Comparison of ENCODE assay signal across 8 cellular contexts in genomic region chr5:54520940-54521339, GRCh38. TPM values are rescaled to one million over a fixed set of nuclear protein-coding genes. Genes with fewer than 3 reads are reported as not detected.
DNase-seq lines count a peak whose midpoint lies in the region; ATAC-seq and TF ChIP-seq lines count a peak whose summit lies in the region.

No MANE protein-coding gene starts in this region.

- peaks cover 54% of the 10 kb centered on the region for H3K4me1 Mint-ChIP-seq in activated CD4-positive, alpha-beta T cell treated with anti-CD3 and anti-CD28 coated beads, Interleukin-2, amount 10 ng/mL, durations not matched to agents 7 days and 5 days

- H3K27me3 Mint-ChIP-seq in activated CD4-positive, alpha-beta T cell treated with anti-CD3 and anti-CD28 coated beads, Interleukin-2, amount 10 ng/mL, durations not matched to agents 7 days and 5 days: peaks cover 11% of the 10 kb centered on the region

- intact Hi-C loops in body of pancreas (cut with DNase I): no loop called here
- intact Hi-C loops in lower lobe of right lung (cut with DNase I): loop anchor here (5.0 kb wide), 1 partner anchor 326 kb away; no protein-coding TSS in a partner anchor

- peaks cover 39% of the 10 kb centered on the region for H3K36me3 Mint-ChIP-seq in activated CD4-positive, alpha-beta T cell treated with anti-CD3 and anti-CD28 coated beads, Interleukin-2, amount 10 ng/mL, durations not matched to agents 7 days and 5 days (ENCODE audit: low read depth)

- H3K27me3 ChIP-seq in body of pancreas (no peaks in the 10 kb centered on the region), lower lobe of right lung (ENCODE audit: low read depth) (no peaks in the 10 kb centered on the region), thymus (ENCODE audit: control insufficient read depth, insufficient read depth) (no peaks in the 10 kb centered on the region)

- H3K27ac Mint-ChIP-seq in activated CD4-positive, alpha-beta T cell treated with anti-CD3 and anti-CD28 coated beads, Interleukin-2, amount 10 ng/mL, durations not matched to agents 7 days and 5 days: no peak overlapping the region

- H3K36me3 ChIP-seq in body of pancreas (replicated peaks in 1 of 2; ENCODE audit: insufficient read depth in 1 of 2, low read depth in 2 of 2): no peaks in the 10 kb centered on the region
- H3K36me3 ChIP-seq in lower lobe of right lung: no peaks in the 10 kb centered on the region
- H3K36me3 ChIP-seq in thymus (ENCODE audit: control insufficient read depth, insufficient read depth): no peaks in the 10 kb centered on the region

- H3K27ac ChIP-seq in body of pancreas: peak overlapping the region in 3 of 4 donors; percentile 33 to 57 (median 34)
- peak overlapping the region; percentile 96 for H3K27ac ChIP-seq in lower lobe of right lung
- H3K27ac ChIP-seq in thymus (ENCODE audit: low read depth): no peak overlapping the region

- H3K9me3 ChIP-seq in body of pancreas: no peaks in the 10 kb centered on the region
- H3K9me3 ChIP-seq in lower lobe of right lung: no peaks in the 10 kb centered on the region
- no peaks in the 10 kb centered on the region for H3K9me3 ChIP-seq in thymus (ENCODE audit: control insufficient read depth)

- no peak for ATAC-seq in body of pancreas
- no peak for ATAC-seq in lower lobe of right lung
- no peak for ATAC-seq in GM18867 (IDR thresholded peaks at IDR 0.05; ENCODE audit: unreplicated experiment)
- ATAC-seq in HG03469 (IDR thresholded peaks at IDR 0.05; ENCODE audit: unreplicated experiment): no peak
- no peak for ATAC-seq in HG02970 (IDR thresholded peaks at IDR 0.05; ENCODE audit: low FRiP score, unreplicated experiment)

- DNase-seq in activated CD4-positive, alpha-beta T cell treated with anti-CD3 and anti-CD28 coated beads, Interleukin-2, amount 10 ng/mL, durations not matched to agents 7 days and 5 days: no peak
- DNase-seq in activated CD4-positive, alpha-beta T cell treated with anti-CD3 and anti-CD28 coated beads, Interleukin-2, amount 50 U/mL, for 1 hour: no peak
- DNase-seq in body of pancreas (no peak), lower lobe of right lung (no peak)

- CTCF ChIA-PET in activated CD4-positive, alpha-beta T cell treated with anti-CD3 and anti-CD28 coated beads, Interleukin-2, amount 10 ng/mL, durations not matched to agents 7 days and 5 days (lab: Charles Lee): no interaction called here

- peaks cover 74% of the 10 kb centered on the region for H3K4me1 ChIP-seq in body of pancreas
- peaks cover 70% of the 10 kb centered on the region for H3K4me1 ChIP-seq in lower lobe of right lung
- peaks cover 17% of the 10 kb centered on the region for H3K4me1 ChIP-seq in thymus (ENCODE audit: control insufficient read depth, insufficient read depth, low read length)

- no peaks in the 10 kb centered on the region for H3K9me3 Mint-ChIP-seq in activated CD4-positive, alpha-beta T cell treated with anti-CD3 and anti-CD28 coated beads, Interleukin-2, amount 10 ng/mL, durations not matched to agents 7 days and 5 days

- H3K4me3 ChIP-seq in body of pancreas (peak overlapping the region in 1 of 2 donors; percentile 8), lower lobe of right lung (peak overlapping the region; percentile 100), thymus (ENCODE audit: low read length) (peak overlapping the region; percentile 38)

- TF ChIP-seq CTCF in body of pancreas (IDR thresholded peaks at IDR 0.05) (no peak), lower lobe of right lung (IDR thresholded peaks at IDR 0.05) (no peak)

- peak overlapping the region; percentile 80 for H3K4me3 Mint-ChIP-seq in activated CD4-positive, alpha-beta T cell treated with anti-CD3 and anti-CD28 coated beads, Interleukin-2, amount 10 ng/mL, durations not matched to agents 7 days and 5 days

- POLR2A ChIA-PET in activated CD4-positive, alpha-beta T cell treated with anti-CD3 and anti-CD28 coated beads, Interleukin-2, amount 10 ng/mL, durations not matched to agents 7 days and 5 days (lab: Charles Lee): no interaction called here

- WGBS in body of pancreas, 2 donors: 19 to 28% methylated on average over 2 of the region's 2 CpGs
- WGBS in thymus: 86% methylated on average over 2 of the region's 2 CpGs

- TF ChIP-seq POLR2A in body of pancreas (IDR thresholded peaks at IDR 0.05): no peak

RNA-seq across cellular contexts. Expression of gene SNX18, which starts 3.4 kb away (rescaled TPM):
- total RNA-seq in activated CD4-positive, alpha-beta T cell treated with anti-CD3 and anti-CD28 coated beads, Interleukin-2, amount 10 ng/mL, durations not matched to agents 7 days and 5 days: 10 to 100 TPM; 19.0 to 19.7 TPM
- total RNA-seq in body of pancreas (10 to 100 TPM; 22.4 to 24.4 TPM), lower lobe of right lung (33.6 TPM)
- polyA plus RNA-seq in thymus: 8.5 TPM
